Comparison of ENCODE assay signal across 1 cellular context in genomic region chr2:127526142-127526939, GRCh38.
TF ChIP-seq lines count a peak whose summit lies in the region.

Gene IWS1, minus strand, starts transcription at chr2:127526489. Its CDS starts 281 bp downstream, at chr2:127526208.

TF ChIP-seq in HepG2, 621 proteins besides CTCF, POLR2A, EP300 and RAD21 (continued from another document and continues in another):
- TF ChIP-seq ZNF446 (CRISPR knock-in tag; IDR thresholded peaks at IDR 0.05) (peak; percentile 88; the same call in 1 of the 2 replicates), ZBTB1 (CRISPR knock-in tag; IDR thresholded peaks at IDR 0.05; ENCODE audit: borderline replicate concordance) (no peak), TP53 (CRISPR knock-in tag; conservative IDR thresholded peaks at IDR 0.05) (0 out of 2 replicates have a peak, but pooled peaks have one; percentile 30), HINFP (CRISPR knock-in tag; IDR thresholded peaks at IDR 0.05; ENCODE audit: low read depth) (no peak), ZNF274 (CRISPR knock-in tag; IDR thresholded peaks at IDR 0.05) (peak; percentile 88), TAF1 (CRISPR knock-in tag; IDR thresholded peaks at IDR 0.05) (peak; percentile 92), ZZZ3 (CRISPR knock-in tag; IDR thresholded peaks at IDR 0.05; ENCODE audit: borderline replicate concordance) (peak; percentile 62; the same call in 1 of the 2 replicates), ZNF558 (CRISPR knock-in tag; IDR thresholded peaks at IDR 0.05; ENCODE audit: borderline replicate concordance) (peak; percentile 34; the same call in 1 of the 2 replicates), TAF15 (IDR thresholded peaks at IDR 0.05; ENCODE audit: low read depth, low read length, poor library complexity, severe bottlenecking) (peak; percentile 32), ZNF543 (CRISPR knock-in tag; IDR thresholded peaks at IDR 0.05) (peak; percentile 73), TGIF2 (CRISPR knock-in tag; IDR thresholded peaks at IDR 0.05) (no peak; the same call in none of the 2 replicates), KLF6 (CRISPR knock-in tag; IDR thresholded peaks at IDR 0.05) (no peak; the same call in 1 of the 2 replicates), TBX2 (CRISPR knock-in tag; IDR thresholded peaks at IDR 0.05; ENCODE audit: borderline replicate concordance) (no peak), THAP11 (CRISPR knock-in tag; IDR thresholded peaks at IDR 0.05) (peak; percentile 97), ZSCAN25 (CRISPR knock-in tag; IDR thresholded peaks at IDR 0.05) (peak; percentile 42; the same call in 1 of the 2 replicates), ZNF709 (CRISPR knock-in tag; IDR thresholded peaks at IDR 0.05) (peak; percentile 83), FIP1L1 (IDR thresholded peaks at IDR 0.05; ENCODE audit: borderline replicate concordance, insufficient read depth, low read depth, low read length) (no peak), CAMTA2 (CRISPR knock-in tag; IDR thresholded peaks at IDR 0.05; ENCODE audit: borderline replicate concordance) (no peak), FOXC1 (CRISPR knock-in tag; IDR thresholded peaks at IDR 0.05; ENCODE audit: borderline replicate concordance) (peak; percentile 10; the same call in 1 of the 2 replicates), CHCHD3 (CRISPR knock-in tag; IDR thresholded peaks at IDR 0.05) (no peak), ZNF674 (CRISPR knock-in tag; IDR thresholded peaks at IDR 0.05; ENCODE audit: low read depth) (no peak), TARDBP (CRISPR knock-in tag; IDR thresholded peaks at IDR 0.05) (peak; percentile 67; the same call in 1 of the 2 replicates), FOXP1 (IDR thresholded peaks at IDR 0.05) (no peak), FOXP1 (CRISPR knock-in tag; IDR thresholded peaks at IDR 0.05) (0 out of 2 replicates have a peak, but pooled peaks have one; percentile 16), ZBTB39 (CRISPR knock-in tag; IDR thresholded peaks at IDR 0.05) (no peak), KDM3A (CRISPR knock-in tag; IDR thresholded peaks at IDR 0.05; ENCODE audit: low read depth) (peak; percentile 89), SP4 (CRISPR knock-in tag; IDR thresholded peaks at IDR 0.05) (peak; percentile 73; the same call in 1 of the 2 replicates), RBFOX2 (IDR thresholded peaks at IDR 0.05; ENCODE audit: low read depth, low read length) (peak; percentile 98), POLR2AphosphoS5 (IDR thresholded peaks at IDR 0.05; ENCODE audit: low read depth, low read length) (peak; percentile 83; the same call in 1 of the 2 replicates), MEIS2 (CRISPR knock-in tag; IDR thresholded peaks at IDR 0.05) (no peak), PHF21A (CRISPR knock-in tag; IDR thresholded peaks at IDR 0.05) (peak; percentile 82; the same call in 1 of the 2 replicates), ZMYM2 (CRISPR knock-in tag; IDR thresholded peaks at IDR 0.05) (peak; percentile 12; the same call in 1 of the 2 replicates), ZNF205 (CRISPR knock-in tag; IDR thresholded peaks at IDR 0.05) (no peak; the same call in none of the 2 replicates)
- TF ChIP-seq, protein P1, sequence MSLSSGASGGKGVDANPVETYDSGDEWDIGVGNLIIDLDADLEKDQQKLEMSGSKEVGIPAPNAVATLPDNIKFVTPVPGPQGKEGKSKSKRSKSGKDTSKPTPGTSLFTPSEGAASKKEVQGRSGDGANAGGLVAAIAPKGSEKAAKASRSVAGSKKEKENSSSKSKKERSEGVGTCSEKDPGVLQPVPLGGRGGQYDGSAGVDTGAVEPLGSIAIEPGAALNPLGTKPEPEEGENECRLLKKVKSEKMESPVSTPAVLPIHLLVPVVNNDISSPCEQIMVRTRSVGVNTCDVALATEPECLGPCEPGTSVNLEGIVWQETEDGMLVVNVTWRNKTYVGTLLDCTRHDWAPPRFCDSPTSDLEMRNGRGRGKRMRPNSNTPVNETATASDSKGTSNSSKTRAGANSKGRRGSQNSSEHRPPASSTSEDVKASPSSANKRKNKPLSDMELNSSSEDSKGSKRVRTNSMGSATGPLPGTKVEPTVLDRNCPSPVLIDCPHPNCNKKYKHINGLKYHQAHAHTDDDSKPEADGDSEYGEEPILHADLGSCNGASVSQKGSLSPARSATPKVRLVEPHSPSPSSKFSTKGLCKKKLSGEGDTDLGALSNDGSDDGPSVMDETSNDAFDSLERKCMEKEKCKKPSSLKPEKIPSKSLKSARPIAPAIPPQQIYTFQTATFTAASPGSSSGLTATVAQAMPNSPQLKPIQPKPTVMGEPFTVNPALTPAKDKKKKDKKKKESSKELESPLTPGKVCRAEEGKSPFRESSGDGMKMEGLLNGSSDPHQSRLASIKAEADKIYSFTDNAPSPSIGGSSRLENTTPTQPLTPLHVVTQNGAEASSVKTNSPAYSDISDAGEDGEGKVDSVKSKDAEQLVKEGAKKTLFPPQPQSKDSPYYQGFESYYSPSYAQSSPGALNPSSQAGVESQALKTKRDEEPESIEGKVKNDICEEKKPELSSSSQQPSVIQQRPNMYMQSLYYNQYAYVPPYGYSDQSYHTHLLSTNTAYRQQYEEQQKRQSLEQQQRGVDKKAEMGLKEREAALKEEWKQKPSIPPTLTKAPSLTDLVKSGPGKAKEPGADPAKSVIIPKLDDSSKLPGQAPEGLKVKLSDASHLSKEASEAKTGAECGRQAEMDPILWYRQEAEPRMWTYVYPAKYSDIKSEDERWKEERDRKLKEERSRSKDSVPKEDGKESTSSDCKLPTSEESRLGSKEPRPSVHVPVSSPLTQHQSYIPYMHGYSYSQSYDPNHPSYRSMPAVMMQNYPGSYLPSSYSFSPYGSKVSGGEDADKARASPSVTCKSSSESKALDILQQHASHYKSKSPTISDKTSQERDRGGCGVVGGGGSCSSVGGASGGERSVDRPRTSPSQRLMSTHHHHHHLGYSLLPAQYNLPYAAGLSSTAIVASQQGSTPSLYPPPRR (CRISPR knock-in tag; IDR thresholded peaks at IDR 0.05; ENCODE audit: borderline replicate concordance) = no peak
- TF ChIP-seq, protein P2, sequence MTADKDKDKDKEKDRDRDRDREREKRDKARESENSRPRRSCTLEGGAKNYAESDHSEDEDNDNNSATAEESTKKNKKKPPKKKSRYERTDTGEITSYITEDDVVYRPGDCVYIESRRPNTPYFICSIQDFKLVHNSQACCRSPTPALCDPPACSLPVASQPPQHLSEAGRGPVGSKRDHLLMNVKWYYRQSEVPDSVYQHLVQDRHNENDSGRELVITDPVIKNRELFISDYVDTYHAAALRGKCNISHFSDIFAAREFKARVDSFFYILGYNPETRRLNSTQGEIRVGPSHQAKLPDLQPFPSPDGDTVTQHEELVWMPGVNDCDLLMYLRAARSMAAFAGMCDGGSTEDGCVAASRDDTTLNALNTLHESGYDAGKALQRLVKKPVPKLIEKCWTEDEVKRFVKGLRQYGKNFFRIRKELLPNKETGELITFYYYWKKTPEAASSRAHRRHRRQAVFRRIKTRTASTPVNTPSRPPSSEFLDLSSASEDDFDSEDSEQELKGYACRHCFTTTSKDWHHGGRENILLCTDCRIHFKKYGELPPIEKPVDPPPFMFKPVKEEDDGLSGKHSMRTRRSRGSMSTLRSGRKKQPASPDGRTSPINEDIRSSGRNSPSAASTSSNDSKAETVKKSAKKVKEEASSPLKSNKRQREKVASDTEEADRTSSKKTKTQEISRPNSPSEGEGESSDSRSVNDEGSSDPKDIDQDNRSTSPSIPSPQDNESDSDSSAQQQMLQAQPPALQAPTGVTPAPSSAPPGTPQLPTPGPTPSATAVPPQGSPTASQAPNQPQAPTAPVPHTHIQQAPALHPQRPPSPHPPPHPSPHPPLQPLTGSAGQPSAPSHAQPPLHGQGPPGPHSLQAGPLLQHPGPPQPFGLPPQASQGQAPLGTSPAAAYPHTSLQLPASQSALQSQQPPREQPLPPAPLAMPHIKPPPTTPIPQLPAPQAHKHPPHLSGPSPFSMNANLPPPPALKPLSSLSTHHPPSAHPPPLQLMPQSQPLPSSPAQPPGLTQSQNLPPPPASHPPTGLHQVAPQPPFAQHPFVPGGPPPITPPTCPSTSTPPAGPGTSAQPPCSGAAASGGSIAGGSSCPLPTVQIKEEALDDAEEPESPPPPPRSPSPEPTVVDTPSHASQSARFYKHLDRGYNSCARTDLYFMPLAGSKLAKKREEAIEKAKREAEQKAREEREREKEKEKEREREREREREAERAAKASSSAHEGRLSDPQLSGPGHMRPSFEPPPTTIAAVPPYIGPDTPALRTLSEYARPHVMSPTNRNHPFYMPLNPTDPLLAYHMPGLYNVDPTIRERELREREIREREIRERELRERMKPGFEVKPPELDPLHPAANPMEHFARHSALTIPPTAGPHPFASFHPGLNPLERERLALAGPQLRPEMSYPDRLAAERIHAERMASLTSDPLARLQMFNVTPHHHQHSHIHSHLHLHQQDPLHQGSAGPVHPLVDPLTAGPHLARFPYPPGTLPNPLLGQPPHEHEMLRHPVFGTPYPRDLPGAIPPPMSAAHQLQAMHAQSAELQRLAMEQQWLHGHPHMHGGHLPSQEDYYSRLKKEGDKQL (CRISPR knock-in tag; IDR thresholded peaks at IDR 0.05; ENCODE audit: low read depth) = no peak; the same call in 1 of the 2 replicates
- TF ChIP-seq, protein P3, sequence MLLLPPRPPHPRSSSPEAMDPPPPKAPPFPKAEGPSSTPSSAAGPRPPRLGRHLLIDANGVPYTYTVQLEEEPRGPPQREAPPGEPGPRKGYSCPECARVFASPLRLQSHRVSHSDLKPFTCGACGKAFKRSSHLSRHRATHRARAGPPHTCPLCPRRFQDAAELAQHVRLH (CRISPR knock-in tag; IDR thresholded peaks at IDR 0.05; ENCODE audit: borderline replicate concordance, low read depth) = no peak; the same call in 1 of the 2 replicates
- TF ChIP-seq, protein P4, sequence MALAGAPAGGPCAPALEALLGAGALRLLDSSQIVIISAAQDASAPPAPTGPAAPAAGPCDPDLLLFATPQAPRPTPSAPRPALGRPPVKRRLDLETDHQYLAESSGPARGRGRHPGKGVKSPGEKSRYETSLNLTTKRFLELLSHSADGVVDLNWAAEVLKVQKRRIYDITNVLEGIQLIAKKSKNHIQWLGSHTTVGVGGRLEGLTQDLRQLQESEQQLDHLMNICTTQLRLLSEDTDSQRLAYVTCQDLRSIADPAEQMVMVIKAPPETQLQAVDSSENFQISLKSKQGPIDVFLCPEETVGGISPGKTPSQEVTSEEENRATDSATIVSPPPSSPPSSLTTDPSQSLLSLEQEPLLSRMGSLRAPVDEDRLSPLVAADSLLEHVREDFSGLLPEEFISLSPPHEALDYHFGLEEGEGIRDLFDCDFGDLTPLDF (CRISPR knock-in tag; IDR thresholded peaks at IDR 0.05) = peak; percentile 98
- TF ChIP-seq, protein P5, sequence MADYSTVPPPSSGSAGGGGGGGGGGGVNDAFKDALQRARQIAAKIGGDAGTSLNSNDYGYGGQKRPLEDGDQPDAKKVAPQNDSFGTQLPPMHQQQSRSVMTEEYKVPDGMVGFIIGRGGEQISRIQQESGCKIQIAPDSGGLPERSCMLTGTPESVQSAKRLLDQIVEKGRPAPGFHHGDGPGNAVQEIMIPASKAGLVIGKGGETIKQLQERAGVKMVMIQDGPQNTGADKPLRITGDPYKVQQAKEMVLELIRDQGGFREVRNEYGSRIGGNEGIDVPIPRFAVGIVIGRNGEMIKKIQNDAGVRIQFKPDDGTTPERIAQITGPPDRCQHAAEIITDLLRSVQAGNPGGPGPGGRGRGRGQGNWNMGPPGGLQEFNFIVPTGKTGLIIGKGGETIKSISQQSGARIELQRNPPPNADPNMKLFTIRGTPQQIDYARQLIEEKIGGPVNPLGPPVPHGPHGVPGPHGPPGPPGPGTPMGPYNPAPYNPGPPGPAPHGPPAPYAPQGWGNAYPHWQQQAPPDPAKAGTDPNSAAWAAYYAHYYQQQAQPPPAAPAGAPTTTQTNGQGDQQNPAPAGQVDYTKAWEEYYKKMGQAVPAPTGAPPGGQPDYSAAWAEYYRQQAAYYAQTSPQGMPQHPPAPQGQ (CRISPR knock-in tag; IDR thresholded peaks at IDR 0.05; ENCODE audit: borderline replicate concordance) = no peak
- TF ChIP-seq, protein P6, sequence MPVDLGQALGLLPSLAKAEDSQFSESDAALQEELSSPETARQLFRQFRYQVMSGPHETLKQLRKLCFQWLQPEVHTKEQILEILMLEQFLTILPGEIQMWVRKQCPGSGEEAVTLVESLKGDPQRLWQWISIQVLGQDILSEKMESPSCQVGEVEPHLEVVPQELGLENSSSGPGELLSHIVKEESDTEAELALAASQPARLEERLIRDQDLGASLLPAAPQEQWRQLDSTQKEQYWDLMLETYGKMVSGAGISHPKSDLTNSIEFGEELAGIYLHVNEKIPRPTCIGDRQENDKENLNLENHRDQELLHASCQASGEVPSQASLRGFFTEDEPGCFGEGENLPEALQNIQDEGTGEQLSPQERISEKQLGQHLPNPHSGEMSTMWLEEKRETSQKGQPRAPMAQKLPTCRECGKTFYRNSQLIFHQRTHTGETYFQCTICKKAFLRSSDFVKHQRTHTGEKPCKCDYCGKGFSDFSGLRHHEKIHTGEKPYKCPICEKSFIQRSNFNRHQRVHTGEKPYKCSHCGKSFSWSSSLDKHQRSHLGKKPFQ (CRISPR knock-in tag; IDR thresholded peaks at IDR 0.05; ENCODE audit: insufficient replicate concordance) = no peak
